In genomic region chr3:32862247-32863013, GRCh38 we compare ENCODE assay signal across 24 cellular contexts. TPM values are rescaled to one million over a fixed set of nuclear protein-coding genes. Genes with fewer than 3 reads are reported as not detected.
DNase-seq lines count a peak whose midpoint lies in the region; ATAC-seq, FAIRE-seq and TF ChIP-seq lines count a peak whose summit lies in the region.
"Had no signal": no experiment of that assay in that cellular context is flagged by ENCODE, and none has a peak within 500 bp of the region (broad histone marks: within the 10 kb centered on the region; RNA-seq: fewer than 3 reads in every experiment).

No MANE protein-coding gene starts in this region.

- H3K36me3 ChIP-seq in GM12878 (ENCODE audit: control insufficient read depth in 2 of 2, insufficient read depth in 2 of 2, low read length in 1 of 2) (no peaks in the 10 kb centered on the region), trophoblast cell (ENCODE audit: control insufficient read depth in 1 of 2, insufficient read depth in 2 of 2, low read length in 2 of 2) (no peaks in the 10 kb centered on the region)

- BruUV-seq in GM12878 (replicated peaks; lab: Mats Ljungman, UMichigan), result no TSS peak

- H3K9ac ChIP-seq in GM12878 (ENCODE audit: control insufficient read depth, insufficient read depth, low read length) (no peak overlapping the region), trophoblast cell (ENCODE audit: low read length) (no peak overlapping the region)

- no peak for FAIRE-seq in GM12878 (lab: Jason Lieb, UNC)
- FAIRE-seq: D721Med, HTR-8/SVneo had no signal

- H3K14ac ChIP-seq in trophoblast cell (ENCODE audit: low read length), result no peak overlapping the region

- H3K23ac ChIP-seq in trophoblast cell (ENCODE audit: low read length), result no peak overlapping the region

- H3K4me3 Mint-ChIP-seq in T-helper 2 cell treated with Interferon-gamma antibody and Interleukin-4, amounts not matched to agents 5 μg/mL and 100 μg/mL, for 36 hours, result no peak overlapping the region
- H3K4me3 Mint-ChIP-seq: CD8-positive, alpha-beta memory T cell; IgD-negative memory B cell had no signal

- H3K36me3 Mint-ChIP-seq in T-helper 2 cell treated with Interferon-gamma antibody and Interleukin-4, amounts not matched to agents 5 μg/mL and 100 μg/mL, for 36 hours (ENCODE audit: low read depth), result no peaks in the 10 kb centered on the region
- H3K36me3 Mint-ChIP-seq: CD8-positive, alpha-beta memory T cell had no signal

- DNase-seq in NCI-H146 treated with DMSO at 0.1 percent for 48 hours (lab: John Stamatoyannopoulos, UW; ENCODE audit: unreplicated experiment) (peak; percentile 48), GM12878 (ENCODE audit: low read depth, low spot score) (no peak), left kidney (ENCODE audit: low read depth, low spot score) (peak; percentile 63), trophoblast cell (no peak), hypothalamus (lab: John Stamatoyannopoulos, UW) (no peak), HK-2 (ENCODE audit: unreplicated experiment) (no peak)
- DNase-seq in T-helper 2 cell treated with Interferon-gamma antibody and Interleukin-4, amounts not matched to agents 5 μg/mL and 100 μg/mL, for 36 hours (ENCODE audit: low spot score), result no peak
- DNase-seq: C1 segment of cervical spinal cord; CD8-positive, alpha-beta memory T cell; DMS79; HCEC 1CT; Karpas-422; NCI-H1048; NCI-H1436 treated with DMSO at 0.1 percent for 48 hours; NCI-H2081; NCI-H510A treated with DMSO at 0.1 percent for 48 hours; NCI-H774; SHP77 had no signal

- H4K20me1 ChIP-seq in GM12878 (ENCODE audit: control insufficient read depth, insufficient read depth), result no peaks in the 10 kb centered on the region

- H3K27ac ChIP-seq in GM12878 (ENCODE audit: control insufficient read depth, insufficient read depth), result no peak overlapping the region
- no peak overlapping the region for H3K27ac ChIP-seq in trophoblast cell (ENCODE audit: low read depth, low read length)
- H3K27ac ChIP-seq: SK-N-MC had no signal

- H3K4ac ChIP-seq in trophoblast cell (ENCODE audit: low read depth, low read length), result peak overlapping the region; percentile 47

- H3K4me1 ChIP-seq in GM12878 (ENCODE audit: control insufficient read depth, insufficient read depth, low read length), result no peaks in the 10 kb centered on the region
- H3K4me1 ChIP-seq in trophoblast cell (ENCODE audit: control insufficient read depth in 1 of 2, insufficient read depth in 2 of 2, low read length in 2 of 2), result peaks cover 48 to 50% of the 10 kb centered on the region in 2 experiments

- H3K9me3 Mint-ChIP-seq in T-helper 2 cell treated with Interferon-gamma antibody and Interleukin-4, amounts not matched to agents 5 μg/mL and 100 μg/mL, for 36 hours, result no peaks in the 10 kb centered on the region
- H3K9me3 Mint-ChIP-seq: CD8-positive, alpha-beta memory T cell; IgD-negative memory B cell had no signal

- no peak for TF ChIP-seq POLR2A in GM12878 (IDR thresholded peaks at IDR 0.05; ENCODE audit: low read depth, low read length)

- POLR2A ChIA-PET in GM12878 (lab: Charles Lee), result interaction anchor here (1.0 to 2.0 kb wide), 2 partner anchors 10 to 12 kb away, joined by 5 to 13 read pairs; no protein-coding TSS in a partner anchor

- no peak overlapping the region for H4K8ac ChIP-seq in trophoblast cell (ENCODE audit: low read depth, low read length)

- WGBS in GM12878 (ENCODE audit: insufficient coverage, insufficient replicate concordance, low lambda C conversion rate, missing lambda C conversion rate), result 77% methylated on average over 11 of the region's 11 CpGs
- WGBS in trophoblast cell (ENCODE audit: extremely low coverage, insufficient coverage, insufficient read length), result no CpG with 5 or more reads among the region's 11 CpGs

- TF ChIP-seq CTCF in GM12878 (IDR thresholded peaks at IDR 0.05 in 2 of 3, conservative IDR thresholded peaks at IDR 0.05 in 1 of 3; ENCODE audit: control insufficient read depth in 2 of 3, extremely low read depth in 1 of 3, insufficient read depth in 1 of 3, low read depth in 3 of 3, low read length in 3 of 3), result no peak

- no peak overlapping the region for H3K27ac Mint-ChIP-seq in T-helper 2 cell treated with Interferon-gamma antibody and Interleukin-4, amounts not matched to agents 5 μg/mL and 100 μg/mL, for 36 hours
- H3K27ac Mint-ChIP-seq: CD8-positive, alpha-beta memory T cell; IgD-negative memory B cell had no signal

- peaks cover 13% of the 10 kb centered on the region for H3K27me3 Mint-ChIP-seq in T-helper 2 cell treated with Interferon-gamma antibody and Interleukin-4, amounts not matched to agents 5 μg/mL and 100 μg/mL, for 36 hours (ENCODE audit: low read depth)

- H3K9me3 ChIP-seq in GM12878 (replicated peaks; ENCODE audit: control insufficient read depth, insufficient read depth, low read length) (no peaks in the 10 kb centered on the region), trophoblast cell (ENCODE audit: insufficient read depth, low read depth, low read length) (peaks cover 2% of the 10 kb centered on the region)

- no peak overlapping the region for H3K4me3 ChIP-seq in GM12878
- no peak overlapping the region for H3K4me3 ChIP-seq in trophoblast cell (ENCODE audit: low read depth, low read length)
- H3K4me3 ChIP-seq: SK-N-MC had no signal

- no peak for TF ChIP-seq RAD21 in GM12878 (IDR thresholded peaks at IDR 0.05; ENCODE audit: insufficient read depth, low read depth, low read length)

- no peak for TF ChIP-seq EP300 in GM12878 (IDR thresholded peaks at IDR 0.05; ENCODE audit: borderline replicate concordance in 1 of 2, control insufficient read depth in 1 of 2, low read depth in 2 of 2, low read length in 2 of 2)

- CTCF ChIA-PET in GM12878 (lab: Yijun Ruan, JAX), result interaction anchor here (1.0 to 2.1 kb wide), 3 partner anchors 10 to 20 kb away, joined by 3 to 11 read pairs (median 3); no protein-coding TSS in a partner anchor

- no peaks in the 10 kb centered on the region; a peak in 1 of 4 replicates for H3K27me3 ChIP-seq in GM12878 (replicated peaks in 1 of 2; ENCODE audit: control insufficient read depth in 2 of 2, insufficient read depth in 2 of 2, low read length in 1 of 2)
- H3K27me3 ChIP-seq in trophoblast cell (ENCODE audit: insufficient read depth, low read length), result no peaks in the 10 kb centered on the region

- no peaks in the 10 kb centered on the region for H3K4me1 Mint-ChIP-seq in T-helper 2 cell treated with Interferon-gamma antibody and Interleukin-4, amounts not matched to agents 5 μg/mL and 100 μg/mL, for 36 hours (ENCODE audit: low read depth)
- H3K4me1 Mint-ChIP-seq: CD8-positive, alpha-beta memory T cell had no signal

- no peak overlapping the region for H3K4me2 ChIP-seq in GM12878 (ENCODE audit: control insufficient read depth, insufficient read depth)
- no peak overlapping the region for H3K4me2 ChIP-seq in trophoblast cell (ENCODE audit: low read length)

- H4K12ac ChIP-seq in trophoblast cell (ENCODE audit: low read depth, low read length), result no peak overlapping the region

- RAD21 ChIA-PET in GM12878 (lab: Charles Lee; ENCODE audit: unreplicated experiment), result no interaction called here

- intact Hi-C loops in GM12878 (cut with micrococcal nuclease; ENCODE audit: unreplicated experiment), result no loop called here

- H2AFZ ChIP-seq in GM12878 (ENCODE audit: control insufficient read depth, low read depth, low read length), result no peak overlapping the region
- no peak overlapping the region for H2AFZ ChIP-seq in trophoblast cell (ENCODE audit: insufficient read depth, low read length, poor library complexity)

- peak; percentile 38; the same call in 2 of the 3 replicates for ATAC-seq in GM12878
- no peak for ATAC-seq in GM19452 (IDR thresholded peaks at IDR 0.05; ENCODE audit: unreplicated experiment)

- H3K18ac ChIP-seq in trophoblast cell (ENCODE audit: low read length), result no peak overlapping the region

- peaks cover 12% of the 10 kb centered on the region for H3K79me1 ChIP-seq in trophoblast cell (ENCODE audit: low read length)

- no peak overlapping the region for H2BK5ac ChIP-seq in trophoblast cell (ENCODE audit: low read depth, low read length, poor library complexity)

- H2BK120ac ChIP-seq in trophoblast cell (ENCODE audit: insufficient read depth, low read length, poor library complexity), result no peak overlapping the region

- SMC1A ChIA-PET in GM12878 (lab: Charles Lee; ENCODE audit: uncharacterized antibody, unreplicated experiment), result no interaction called here

- H2BK12ac ChIP-seq in trophoblast cell (ENCODE audit: low read length), result no peak overlapping the region

- no peak overlapping the region for H2AK5ac ChIP-seq in trophoblast cell (ENCODE audit: low read length)

- H3K79me2 ChIP-seq in GM12878 (ENCODE audit: control insufficient read depth, insufficient read depth, low read length), result no peaks in the 10 kb centered on the region
- peaks cover 20% of the 10 kb centered on the region for H3K79me2 ChIP-seq in trophoblast cell (ENCODE audit: control insufficient read depth, insufficient read depth, low read length, poor library complexity)

- no peak overlapping the region for H4K91ac ChIP-seq in trophoblast cell (ENCODE audit: low read depth, low read length)

- in situ Hi-C loops in GM12878 (cut with MboI), result no loop called here

RNA-seq across cellular contexts. Expression of gene TRIM71, which starts 44.6 kb away (rescaled TPM):
- 0.10 and 0.12 TPM in 2 replicates for total RNA-seq in GM12878 (2013; cell fraction: nucleolus; rRNA removed)
- 0.17 and 0.27 TPM in 2 replicates for total RNA-seq in GM12878 (2014; rRNA removed)
- 0.18 and 0.27 TPM in 2 replicates for total RNA-seq in GM12878 (2014; rRNA removed; fragmentation: Illumina TruSeq; extraction: Trizol)
- total RNA-seq in GM12878 (2021), result 0.48 and 0.69 TPM in 2 replicates
- polyA plus RNA-seq in GM12878 (2011; ENCODE audit: low read depth), result 0.05 TPM
- 1.8 and 1.9 TPM in 2 replicates for polyA plus RNA-seq in GM12878 (2011; rRNA removed)
- 1.2 and 1.3 TPM in 2 replicates for polyA plus RNA-seq in GM12878 (2011; cell fraction: cytosol; rRNA removed)
- 2.0 and 2.9 TPM in 2 replicates for polyA plus RNA-seq in GM12878 (2011; cell fraction: nucleus; rRNA removed)
- polyA plus RNA-seq in GM12878 (2012), result 0.03 TPM in 2 replicates
- polyA plus RNA-seq in GM12878 (2014; fragmentation: Illumina TruSeq; extraction: Trizol), result 0.16 and 0.24 TPM in 2 replicates
- under 1 TPM; 0.02 to 0.08 TPM for polyA plus RNA-seq in GM12878 (2014; fragmentation: Nextera tagmentation; extraction: Ambion mirVana)
- polyA plus RNA-seq in GM12878 (2014; rRNA removed), result 0.14 and 0.16 TPM in 2 replicates
- polyA plus RNA-seq in GM12878 (2016; fragmentation: Nextera tagmentation; extraction: Ambion mirVana), result under 1 TPM; 0.04 to 0.09 TPM
- polyA minus RNA-seq in GM12878 (2011; rRNA and poly(A)+ RNA removed), result 4.8 and 5.0 TPM in 2 replicates
- 2.7 and 2.8 TPM in 2 replicates for polyA minus RNA-seq in GM12878 (2011; cell fraction: cytosol; rRNA and poly(A)+ RNA removed)
- 3.3 and 6.1 TPM in 2 replicates for polyA minus RNA-seq in GM12878 (2011; cell fraction: nucleus; rRNA and poly(A)+ RNA removed)
- polyA plus RNA-seq in trophoblast cell (2013), result 22.6 and 23.2 TPM in 2 replicates
- total RNA-seq: RPMI7951 had no signal
- polyA plus RNA-seq: CD8-positive, alpha-beta memory T cell; IgD-negative memory B cell had no signal

Comparison
In these comparisons a context has a peak if more than half of its experiments do, and no peak if none do; other contexts are left out.
1. DNase-seq: peak in NCI-H146 treated with DMSO at 0.1 percent for 48 hours (single experiment) and left kidney (single experiment); none in GM12878 (single experiment), trophoblast cell (0 of 2), hypothalamus (0 of 51), HK-2 (single experiment) and T-helper 2 cell treated with Interferon-gamma antibody and Interleukin-4, amounts not matched to agents 5 μg/mL and 100 μg/mL, for 36 hours (single experiment).